In genomic region chr5:154606675-154607321, GRCh38 we compare ENCODE assay signal across 13 cellular contexts.
DNase-seq lines count a peak whose midpoint lies in the region; ATAC-seq and TF ChIP-seq lines count a peak whose summit lies in the region.
"Had no signal": no experiment of that assay in that cellular context is flagged by ENCODE, and none has a peak within 500 bp of the region (broad histone marks: within the 10 kb centered on the region; RNA-seq: fewer than 3 reads in every experiment).

No MANE protein-coding gene starts in this region.

- H3K27me3 ChIP-seq in lung (ENCODE audit: control insufficient read depth, insufficient read depth) (no peaks in the 10 kb centered on the region), sigmoid colon (peaks cover 0 to 17% (median 0%) of the 10 kb centered on the region in 3 donors), H7 (ENCODE audit: control insufficient read depth, insufficient read depth, low read length) (peaks cover 36% of the 10 kb centered on the region)

- TF ChIP-seq EP300 in sigmoid colon (IDR thresholded peaks at IDR 0.05), result no peak

- TF ChIP-seq POLR2A in sigmoid colon (IDR thresholded peaks at IDR 0.05), result no peak

- H3K27ac ChIP-seq in lung (ENCODE audit: low read depth in 1 of 2, low read length in 1 of 2) (no peak overlapping the region), sigmoid colon (peak overlapping the region in 3 of 4 donors; percentile 57 to 76 (median 59))
- H3K27ac ChIP-seq: BLaER1 treated with 17β-estradiol and CSF1 and Interleukin-3, amounts not matched to agents 10 nM and 100 nM had no signal

- H3K9me3 ChIP-seq in lung (ENCODE audit: control insufficient read depth in 2 of 2, insufficient read depth in 1 of 2, low read length in 1 of 2) (no peaks in the 10 kb centered on the region), sigmoid colon (no peaks in the 10 kb centered on the region)
- H3K9me3 ChIP-seq: BLaER1 treated with 17β-estradiol and CSF1 and Interleukin-3, amounts not matched to agents 10 nM and 100 nM; HAP-1 had no signal

- 64 to 75% methylated on average over 5 of the region's 5 CpGs for WGBS in lung, 2 donors
- WGBS in sigmoid colon, 2 donors, result 79 to 85% methylated on average over 5 of the region's 5 CpGs

- H3K4me3 ChIP-seq in lung (no peak overlapping the region), sigmoid colon (no peak overlapping the region), H7 (ENCODE audit: insufficient read depth, low read depth, low read length) (no peak overlapping the region)
- H3K4me3 ChIP-seq: BLaER1 treated with 17β-estradiol and CSF1 and Interleukin-3, amounts not matched to agents 10 nM and 100 nM; HAP-1 had no signal

- H3K36me3 ChIP-seq in lung (ENCODE audit: control insufficient read depth in 2 of 2, insufficient read depth in 2 of 2, low read length in 2 of 2) (no peaks in the 10 kb centered on the region), sigmoid colon (no peaks in the 10 kb centered on the region), H7 (replicated peaks; ENCODE audit: control insufficient read depth, insufficient read depth, low read length) (no peaks in the 10 kb centered on the region)
- H3K36me3 ChIP-seq: BLaER1 treated with 17β-estradiol and CSF1 and Interleukin-3, amounts not matched to agents 10 nM and 100 nM; HAP-1 had no signal

- intact Hi-C loops in sigmoid colon (cut with DNase I), result no loop called here

- peak; percentile 6 for ATAC-seq in lung (ENCODE audit: insufficient read depth, low FRiP score)
- ATAC-seq: CD8-positive, alpha-beta T cell had no signal

- H3K4me1 ChIP-seq in lung (ENCODE audit: control insufficient read depth in 2 of 2, insufficient read depth in 2 of 2, low read length in 2 of 2) (peaks cover 0 to 12% of the 10 kb centered on the region in 2 donors), sigmoid colon (peaks cover 0 to 58% (median 50%) of the 10 kb centered on the region in 4 donors)
- H3K4me1 ChIP-seq: HAP-1 had no signal

- TF ChIP-seq CTCF in lung (IDR thresholded peaks at IDR 0.05; ENCODE audit: control extremely low read depth, extremely low read depth), result no peak
- TF ChIP-seq CTCF in sigmoid colon (IDR thresholded peaks at IDR 0.05), result no peak

- DNase-seq in LoVo (ENCODE audit: low spot score) (peak; percentile 54), cerebellum (ENCODE audit: low spot score) (peak; percentile 52), lung (ENCODE audit: low spot score) (no peak), sigmoid colon (no peak), SIG-M5 (lab: John Stamatoyannopoulos, UW) (no peak), H7 (no peak), SIG-M5 treated with dmso at 0.1 percent for 504 hours (lab: John Stamatoyannopoulos, UW; ENCODE audit: unreplicated experiment) (no peak)
- DNase-seq: Calu3; CD8-positive, alpha-beta T cell; DMS79 treated with DMSO at 0.1 percent for 48 hours; GOT3 had no signal

Comparison
In these comparisons a context has a peak if more than half of its experiments do, and no peak if none do; other contexts are left out.
1. DNase-seq: peak in LoVo (single experiment) and cerebellum (single experiment); none in lung (single experiment), sigmoid colon (single experiment), SIG-M5 (single experiment), H7 (single experiment) and SIG-M5 treated with dmso at 0.1 percent for 504 hours (single experiment).
2. H3K27ac ChIP-seq: peak in sigmoid colon (3 of 4); none in lung (0 of 2).